34 cellular contexts compared by ENCODE assay signal in the genomic region with DNA sequence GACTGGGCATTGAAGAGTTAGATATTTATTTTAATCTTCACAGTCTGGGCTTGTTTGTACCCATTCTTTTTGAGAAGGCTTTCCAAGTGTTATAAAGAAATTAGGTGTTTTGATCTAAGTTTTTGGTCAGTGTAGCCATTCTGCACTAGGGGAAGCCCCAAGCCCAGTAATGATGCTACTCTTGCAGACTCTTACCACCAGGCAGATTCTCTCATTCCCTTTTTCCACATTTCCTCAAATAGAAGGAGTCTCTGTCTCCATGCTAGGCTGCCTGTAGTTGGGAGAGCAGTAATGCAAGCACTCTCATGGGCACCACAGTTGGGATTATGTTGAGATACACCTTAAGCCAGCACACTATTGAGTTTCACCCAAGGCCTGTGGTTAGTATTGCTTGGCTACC. TPM values are rescaled to one million over a fixed set of nuclear protein-coding genes. Genes with fewer than 3 reads are reported as not detected.
DNase-seq lines count a peak whose midpoint lies in the region; ATAC-seq, FAIRE-seq and TF ChIP-seq lines count a peak whose summit lies in the region.
"Had no signal": no experiment of that assay in that cellular context is flagged by ENCODE, and none has a peak within 500 bp of the region (broad histone marks: within the 10 kb centered on the region; RNA-seq: fewer than 3 reads in every experiment).

No MANE protein-coding gene starts in this region.

- DNase-seq in H9 = no peak
- no peak for DNase-seq in WTC11 (ENCODE audit: low spot score)
- no peak for DNase-seq in H1 (ENCODE audit: low read depth in 1 of 2, low spot score in 2 of 2)
- DNase-seq in mesendoderm = peak; percentile 2
- no peak for DNase-seq in activated naive CD4-positive, alpha-beta T cell treated with anti-CD3 and anti-CD28 coated beads, Interleukin-2, amount 50 U/mL, for 72 hours (ENCODE audit: low spot score in 2 of 2)
- DNase-seq in NCI-H1092 (lab: John Stamatoyannopoulos, UW) = no peak
- no peak for DNase-seq in thyroid gland
- no peak for DNase-seq in nephron progenitor cell
- DNase-seq: 8988T; ACHN; BE2C; C1 segment of cervical spinal cord; CD4-positive, alpha-beta memory T cell; CD4-positive, CD25-positive, alpha-beta regulatory T cell; CD8-positive, alpha-beta memory T cell; COR-L47; DMS 273 treated with DMSO at 0.1 percent for 48 hours; DMS153; DMS53; DMS79; DND-41; EL; GDM1 had no signal

- intact Hi-C loops in thyroid gland (cut with DNase I) = no loop called here

- no peak for TF ChIP-seq EP300 in H1 (IDR thresholded peaks at IDR 0.05; ENCODE audit: borderline replicate concordance in 1 of 2, low read depth in 2 of 2, low read length in 2 of 2)

- TF ChIP-seq RAD21 in H1 (IDR thresholded peaks at IDR 0.05 in 1 of 2, conservative IDR thresholded peaks at IDR 0.05 in 1 of 2; ENCODE audit: low read depth in 2 of 2, low read length in 2 of 2) = peak; percentile 51 to 57

- H2AK5ac ChIP-seq in H9 (ENCODE audit: insufficient read length, low read length) (no peak overlapping the region), H1 (ENCODE audit: low read depth, low read length) (no peak overlapping the region), mesendoderm (ENCODE audit: low read length) (no peak overlapping the region)

- H3K79me1 ChIP-seq in H9 (ENCODE audit: insufficient read depth, low read depth, low read length, poor library complexity, severe bottlenecking) = no peaks in the 10 kb centered on the region
- no peaks in the 10 kb centered on the region for H3K79me1 ChIP-seq in H1 (ENCODE audit: low read depth, low read length)
- no peaks in the 10 kb centered on the region for H3K79me1 ChIP-seq in mesendoderm (ENCODE audit: low read length)

- no peak overlapping the region for H4K91ac ChIP-seq in H9 (ENCODE audit: insufficient read length, low read depth, low read length)
- no peak overlapping the region for H4K91ac ChIP-seq in H1 (replicated peaks; ENCODE audit: insufficient read length, low read length)

- H3K23ac ChIP-seq in H9 (ENCODE audit: insufficient read length, low read depth, low read length) (no peak overlapping the region), H1 (ENCODE audit: insufficient read length) (no peak overlapping the region), mesendoderm (ENCODE audit: low read length) (no peak overlapping the region)

- H3K4ac ChIP-seq in H9 (ENCODE audit: low read depth, low read length) (no peak overlapping the region), H1 (replicated peaks; ENCODE audit: insufficient read length, low read depth, low read length) (no peak overlapping the region), mesendoderm (ENCODE audit: low read depth, low read length) (no peak overlapping the region)

- ATAC-seq in WTC11 = peak; percentile 57
- no peak for ATAC-seq in activated naive CD4-positive, alpha-beta T cell treated with anti-CD3 and anti-CD28 coated beads, Interleukin-2, amount 50 U/mL, for 72 hours
- ATAC-seq: GM12878 had no signal

- no peak for FAIRE-seq in H1 (lab: Jason Lieb, UNC)
- FAIRE-seq: A204.1, GM12878, GM12892, GM18507, GM19239 had no signal

- H3K27me3 Mint-ChIP-seq in H9 (ENCODE audit: low read depth) = no peaks in the 10 kb centered on the region
- peaks cover 3% of the 10 kb centered on the region for H3K27me3 Mint-ChIP-seq in WTC11 (ENCODE audit: low read depth)
- no peaks in the 10 kb centered on the region for H3K27me3 Mint-ChIP-seq in nephron progenitor cell (ENCODE audit: low read depth, poor library complexity)

- no peaks in the 10 kb centered on the region for H3K4me1 ChIP-seq in H9 (ENCODE audit: insufficient read depth, low read length)
- H3K4me1 ChIP-seq in H1 (replicated peaks in 1 of 4; ENCODE audit: control insufficient read depth in 3 of 4, insufficient read depth in 4 of 4, low read length in 3 of 4) = no peaks in the 10 kb centered on the region
- H3K4me1 ChIP-seq in mesendoderm (ENCODE audit: control insufficient read depth, low read depth, low read length) = no peaks in the 10 kb centered on the region
- no peaks in the 10 kb centered on the region for H3K4me1 ChIP-seq in thyroid gland
- H3K4me1 ChIP-seq: BE2C, BLaER1 had no signal

- H3K9ac ChIP-seq in H9 (ENCODE audit: extremely low read depth, insufficient read length, low read length) = no peak overlapping the region
- H3K9ac ChIP-seq in H1 (replicated peaks in 1 of 4; ENCODE audit: extremely low read depth in 1 of 4, low read depth in 3 of 4, low read length in 3 of 4) = no peak overlapping the region
- no peak overlapping the region for H3K9ac ChIP-seq in mesendoderm (ENCODE audit: low read length)
- H3K9ac ChIP-seq: BLaER1 had no signal

- H3K27me3 ChIP-seq in H9 (ENCODE audit: insufficient read depth, low read length) (no peaks in the 10 kb centered on the region), H1 (replicated peaks in 1 of 4; ENCODE audit: control insufficient read depth in 3 of 4, extremely low read depth in 1 of 4, insufficient read depth in 3 of 4, low read length in 3 of 4) (no peaks in the 10 kb centered on the region), mesendoderm (ENCODE audit: insufficient read depth, low read length, poor library complexity) (no peaks in the 10 kb centered on the region), thyroid gland (no peaks in the 10 kb centered on the region)
- H3K27me3 ChIP-seq: BE2C had no signal

- H3K4me3 Mint-ChIP-seq in H9 = no peak overlapping the region
- H3K4me3 Mint-ChIP-seq in WTC11 = no peak overlapping the region
- H3K4me3 Mint-ChIP-seq in nephron progenitor cell = no peak overlapping the region
- H3K4me3 Mint-ChIP-seq: CD14-positive monocyte; CD4-positive, CD25-positive, alpha-beta regulatory T cell; CD8-positive, alpha-beta memory T cell had no signal

- H3K4me1 Mint-ChIP-seq in H9 (peaks cover 0 to 17% of the 10 kb centered on the region in 2 experiments; a peak in 2 of 4 replicates), WTC11 (peaks cover 10% of the 10 kb centered on the region), nephron progenitor cell (no peaks in the 10 kb centered on the region)
- H3K4me1 Mint-ChIP-seq: CD14-positive monocyte; CD4-positive, alpha-beta memory T cell; CD4-positive, CD25-positive, alpha-beta regulatory T cell; CD8-positive, alpha-beta memory T cell had no signal

- no peak overlapping the region for H2AFZ ChIP-seq in H9 (ENCODE audit: low read length)
- no peak overlapping the region for H2AFZ ChIP-seq in H1 (ENCODE audit: low read length)

- no peaks in the 10 kb centered on the region for H3K9me3 ChIP-seq in H9 (ENCODE audit: control insufficient read depth, low read depth, low read length)
- H3K9me3 ChIP-seq in H1 (ENCODE audit: insufficient read depth in 2 of 2, low read depth in 1 of 2, low read length in 1 of 2) = no peaks in the 10 kb centered on the region
- no peaks in the 10 kb centered on the region for H3K9me3 ChIP-seq in thyroid gland
- H3K9me3 ChIP-seq: BE2C, BLaER1 had no signal

- H2BK15ac ChIP-seq in H9 (ENCODE audit: low read depth, low read length) = no peak overlapping the region
- no peak overlapping the region for H2BK15ac ChIP-seq in H1 (ENCODE audit: low read length)
- no peak overlapping the region for H2BK15ac ChIP-seq in mesendoderm (replicated peaks; ENCODE audit: low read depth)

- H3K4me2 ChIP-seq in H9 (ENCODE audit: insufficient read depth, insufficient read length, low read length) (no peak overlapping the region), H1 (ENCODE audit: insufficient read depth in 1 of 2, low read depth in 2 of 2, low read length in 2 of 2) (no peak overlapping the region), mesendoderm (ENCODE audit: low read length) (no peak overlapping the region)
- H3K4me2 ChIP-seq: BLaER1 had no signal

- H3K56ac ChIP-seq in H9 (ENCODE audit: insufficient read length, low read depth, low read length) (no peak overlapping the region), H1 (replicated peaks; ENCODE audit: insufficient read length, low read depth, low read length) (no peak overlapping the region), mesendoderm (ENCODE audit: low read length) (no peak overlapping the region)

- H3K27ac ChIP-seq in H9 (ENCODE audit: insufficient read length, low read depth, low read length) (no peak overlapping the region), H1 (ENCODE audit: low read depth, low read length) (no peak overlapping the region), mesendoderm (ENCODE audit: low read depth, low read length) (no peak overlapping the region), thyroid gland (no peak overlapping the region)
- H3K27ac ChIP-seq: BLaER1 had no signal

- H3K9me3 Mint-ChIP-seq in H9 = 0 out of 5 replicates have a peak, but pooled peaks cover 0 to 3% of the 10 kb centered on the region in 2 experiments
- no peaks in the 10 kb centered on the region for H3K9me3 Mint-ChIP-seq in WTC11
- peaks cover 0 to 7% of the 10 kb centered on the region in 2 donors for H3K9me3 Mint-ChIP-seq in activated naive CD4-positive, alpha-beta T cell treated with anti-CD3 and anti-CD28 coated beads, Interleukin-2, amount 50 U/mL, for 72 hours
- H3K9me3 Mint-ChIP-seq in nephron progenitor cell = peaks cover 23% of the 10 kb centered on the region

- 0 out of 7 replicates have a peak overlapping the region, but pooled peaks of 1 of the 3 experiments have one; percentile 16 for H3K27ac Mint-ChIP-seq in H9
- H3K27ac Mint-ChIP-seq in WTC11 = no peak overlapping the region
- no peak overlapping the region for H3K27ac Mint-ChIP-seq in activated naive CD4-positive, alpha-beta T cell treated with anti-CD3 and anti-CD28 coated beads, Interleukin-2, amount 50 U/mL, for 72 hours
- no peak overlapping the region for H3K27ac Mint-ChIP-seq in nephron progenitor cell
- H3K27ac Mint-ChIP-seq: CD4-positive, alpha-beta memory T cell; CD4-positive, CD25-positive, alpha-beta regulatory T cell; CD8-positive, alpha-beta memory T cell had no signal

- H3T11ph ChIP-seq in H9 (ENCODE audit: low read length) = no peak overlapping the region

- TF ChIP-seq CTCF in H9 (conservative IDR thresholded peaks at IDR 0.05) (peak; percentile 39; the same call in 2 of the 3 replicates), WTC11 (IDR thresholded peaks at IDR 0.05) (no peak), H1 (IDR thresholded peaks at IDR 0.05; ENCODE audit: control extremely low read depth in 1 of 3, insufficient read depth in 1 of 3, low read depth in 1 of 3, low read length in 3 of 3) (peak in 1 of 3 experiments; percentile 24; a peak in 2 of 4 replicates), thyroid gland (IDR thresholded peaks at IDR 0.05) (no peak), nephron progenitor cell (IDR thresholded peaks at IDR 0.05) (no peak)

- H3K23me2 ChIP-seq in H9 (ENCODE audit: insufficient read length, low read depth, low read length, poor library complexity, severe bottlenecking) (no peaks in the 10 kb centered on the region), H1 (ENCODE audit: low read depth, low read length) (no peaks in the 10 kb centered on the region)

- no peak overlapping the region for H3K18ac ChIP-seq in H9 (ENCODE audit: insufficient read length, low read depth, low read length)
- H3K18ac ChIP-seq in H1 (ENCODE audit: extremely low read depth, low read length) = no peak overlapping the region
- H3K18ac ChIP-seq in mesendoderm (ENCODE audit: low read length) = no peak overlapping the region

- H2BK20ac ChIP-seq in H9 (ENCODE audit: low read depth, low read length, poor library complexity, severe bottlenecking) (no peak overlapping the region), H1 (ENCODE audit: low read length) (no peak overlapping the region)

- H3K36me3 ChIP-seq in H1 (ENCODE audit: control insufficient read depth in 2 of 4, insufficient read depth in 4 of 4, low read length in 3 of 4) = no peaks in the 10 kb centered on the region
- H3K36me3 ChIP-seq in mesendoderm (ENCODE audit: control insufficient read depth, insufficient read depth, low read length) = no peaks in the 10 kb centered on the region
- H3K36me3 ChIP-seq in thyroid gland = no peaks in the 10 kb centered on the region
- H3K36me3 ChIP-seq: BE2C, BLaER1 had no signal

- POLR2A ChIA-PET in WTC11 (lab: Charles Lee) (no interaction called here), H1 (lab: Charles Lee; ENCODE audit: partially characterized antibody) (no interaction called here)

- no peak overlapping the region for H4K5ac ChIP-seq in H9 (ENCODE audit: insufficient read length, low read depth, low read length)
- H4K5ac ChIP-seq in H1 (ENCODE audit: insufficient read length, low read depth, low read length) = no peak overlapping the region
- H4K5ac ChIP-seq in mesendoderm (ENCODE audit: low read length) = no peak overlapping the region

- H3K14ac ChIP-seq in H9 (ENCODE audit: insufficient read depth, low read length) = no peak overlapping the region
- H3K14ac ChIP-seq in H1 (ENCODE audit: insufficient read length) = no peak overlapping the region

- CTCF ChIA-PET in WTC11 (lab: Charles Lee) (no interaction called here), H1 (lab: Charles Lee; ENCODE audit: partially characterized antibody) (no interaction called here)

- H3K79me2 ChIP-seq in H9 (ENCODE audit: insufficient read depth, low read length) (no peaks in the 10 kb centered on the region), H1 (ENCODE audit: control insufficient read depth in 1 of 2, insufficient read depth in 2 of 2, low read length in 2 of 2) (no peaks in the 10 kb centered on the region), mesendoderm (ENCODE audit: control insufficient read depth, insufficient read depth, low read length) (no peaks in the 10 kb centered on the region)

- H3K4me3 ChIP-seq in H1 (ENCODE audit: extremely low read depth in 1 of 4, insufficient read depth in 2 of 4, low read depth in 3 of 4, low read length in 4 of 4) (no peak overlapping the region), mesendoderm (ENCODE audit: low read length) (no peak overlapping the region), thyroid gland (replicated peaks in 1 of 3) (no peak overlapping the region)
- H3K4me3 ChIP-seq: BLaER1, GM12878 had no signal

- no peak overlapping the region for H2BK5ac ChIP-seq in H9 (ENCODE audit: insufficient read length, low read length)
- no peak overlapping the region for H2BK5ac ChIP-seq in H1 (ENCODE audit: low read depth, low read length)
- no peak overlapping the region for H2BK5ac ChIP-seq in mesendoderm (ENCODE audit: low read length)

- no peak for TF ChIP-seq POLR2A in H1 (IDR thresholded peaks at IDR 0.05; ENCODE audit: control extremely low read depth in 1 of 2, low read depth in 2 of 2, low read length in 2 of 2)
- TF ChIP-seq POLR2A in thyroid gland (IDR thresholded peaks at IDR 0.05) = no peak

- H2BK120ac ChIP-seq in H9 (ENCODE audit: low read depth, low read length, poor library complexity, severe bottlenecking) (no peak overlapping the region), H1 (replicated peaks; ENCODE audit: low read depth, low read length) (no peak overlapping the region), mesendoderm (ENCODE audit: low read depth, low read length) (no peak overlapping the region)

- no peak overlapping the region for H2BK12ac ChIP-seq in H9 (ENCODE audit: insufficient read length, low read depth, low read length)
- no peak overlapping the region for H2BK12ac ChIP-seq in H1 (ENCODE audit: low read depth, low read length)

- H4K20me1 ChIP-seq in H9 (ENCODE audit: control insufficient read depth, insufficient read depth, insufficient read length) (no peaks in the 10 kb centered on the region), H1 (replicated peaks in 1 of 2; ENCODE audit: control insufficient read depth in 1 of 2, insufficient read depth in 2 of 2, low read length in 2 of 2) (no peaks in the 10 kb centered on the region)
- H4K20me1 ChIP-seq: BLaER1 had no signal

- H3K36me3 Mint-ChIP-seq in H9 (ENCODE audit: insufficient read depth in 1 of 3, low read depth in 3 of 3) = no peaks in the 10 kb centered on the region
- no peaks in the 10 kb centered on the region for H3K36me3 Mint-ChIP-seq in WTC11
- H3K36me3 Mint-ChIP-seq in activated naive CD4-positive, alpha-beta T cell treated with anti-CD3 and anti-CD28 coated beads, Interleukin-2, amount 50 U/mL, for 72 hours = no peaks in the 10 kb centered on the region
- H3K36me3 Mint-ChIP-seq in nephron progenitor cell (ENCODE audit: low read depth) = no peaks in the 10 kb centered on the region
- H3K36me3 Mint-ChIP-seq: CD14-positive monocyte; CD4-positive, alpha-beta memory T cell; CD4-positive, CD25-positive, alpha-beta regulatory T cell; CD8-positive, alpha-beta memory T cell had no signal

- H4K8ac ChIP-seq in H9 (replicated peaks; ENCODE audit: insufficient read length, low read depth, low read length) = no peak overlapping the region
- H4K8ac ChIP-seq in H1 (ENCODE audit: extremely low read depth, insufficient read depth, low read length) = no peak overlapping the region
- H4K8ac ChIP-seq in mesendoderm (ENCODE audit: low read depth, low read length) = no peak overlapping the region

RNA-seq across cellular contexts. Expression of a gene that starts 21.5 kb away (rescaled TPM):
- total RNA-seq in H9 (2021) (5.0 and 5.2 TPM in 2 replicates), WTC11 (2021) (2.4 to 5.2 TPM (median 4.6 TPM) in 3 replicates), thyroid gland (not detected)
- total RNA-seq in H1 (2021; fragmentation: NEBNext Ultra II Directional; extraction: Animal tissue kit (Norgen Biotek cat#: 25700)) = 2.2 and 2.6 TPM in 2 replicates
- polyA plus RNA-seq in H1 (2011; rRNA removed) = 1.8 and 2.3 TPM in 2 replicates
- polyA plus RNA-seq in H1 (2011; cell fraction: cytosol; rRNA removed) = 2.0 TPM
- 1.2 TPM for polyA plus RNA-seq in H1 (2011; cell fraction: nucleus; rRNA removed)
- 2.4 to 3.7 TPM (median 2.9 TPM) in 4 replicates for polyA plus RNA-seq in H1 (2012, experiment 1 of 2)
- 0.66 TPM for polyA plus RNA-seq in H1 (2012, experiment 2 of 2)
- 0.99 TPM for polyA plus RNA-seq in H1 (2013, experiment 1 of 2)
- 0.68 TPM for polyA plus RNA-seq in H1 (2013, experiment 2 of 2)
- 0.54 and 0.68 TPM in 2 replicates for polyA minus RNA-seq in H1 (2011; rRNA and poly(A)+ RNA removed)
- polyA minus RNA-seq in H1 (2011; cell fraction: cytosol; rRNA and poly(A)+ RNA removed) = not detected
- 1.9 TPM for polyA minus RNA-seq in H1 (2011; cell fraction: nucleus; rRNA and poly(A)+ RNA removed)
- 1.7 TPM for polyA plus RNA-seq in mesendoderm (2013, experiment 1 of 2)
- 2.2 TPM for polyA plus RNA-seq in mesendoderm (2013, experiment 2 of 2)
- not detected for total RNA-seq in activated naive CD4-positive, alpha-beta T cell treated with anti-CD3 and anti-CD28 coated beads, Interleukin-2, amount 50 U/mL, for 72 hours
- total RNA-seq: A673; CD4-positive, alpha-beta memory T cell; CD4-positive, CD25-positive, alpha-beta regulatory T cell; CD8-positive, alpha-beta memory T cell; Daoy; G401; GM12878 had no signal
- polyA plus RNA-seq: AG04450; CD14-positive monocyte; CD4-positive, alpha-beta memory T cell; CD4-positive, CD25-positive, alpha-beta regulatory T cell; CD8-positive, alpha-beta memory T cell; GM12878 had no signal
